In the genomic region with DNA sequence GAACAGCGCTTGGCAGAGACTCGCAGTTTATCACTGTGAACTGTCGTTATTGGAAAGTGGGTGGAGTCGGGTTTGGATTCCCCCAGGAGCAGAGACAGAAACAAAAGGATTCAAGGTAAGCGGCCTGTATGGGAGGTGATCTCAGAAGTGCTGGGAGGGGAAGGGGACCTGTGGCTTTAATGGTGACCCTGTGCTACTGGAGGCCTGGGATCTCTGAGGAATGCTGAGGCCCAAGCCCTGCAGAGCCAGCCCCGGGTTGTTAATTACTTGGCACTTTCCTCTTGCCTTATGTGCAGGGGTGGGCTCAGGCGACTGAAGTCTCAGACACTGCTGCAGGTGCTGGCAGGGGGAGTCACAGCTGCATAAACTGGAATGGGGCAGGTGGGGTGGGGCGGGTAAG, we compare ENCODE assay signal across 13 cellular contexts.
"Had no signal": no experiment of that assay in that cellular context is flagged by ENCODE, and none has a peak within 500 bp of the region (broad histone marks: within the 10 kb centered on the region; RNA-seq: fewer than 3 reads in every experiment).

No MANE protein-coding gene starts in this region.

- DNase-seq: activated CD8-positive, alpha-beta memory T cell treated with anti-CD3 and anti-CD28 coated beads for 24 hours; activated naive CD4-positive, alpha-beta T cell; amniotic stem cell; left ventricle myocardium inferior; naive thymus-derived CD8-positive, alpha-beta T cell; sigmoid colon; T-helper 9 cell; tibial artery; uterus had no signal

- H3K9me3 Mint-ChIP-seq: memory B cell; naive thymus-derived CD8-positive, alpha-beta T cell had no signal

- H3K9me3 ChIP-seq: left ventricle myocardium inferior, neutrophil, sigmoid colon, spleen, tibial artery, uterus had no signal

- ATAC-seq: naive thymus-derived CD8-positive, alpha-beta T cell had no signal

- H3K36me3 ChIP-seq: left ventricle myocardium inferior, neutrophil, sigmoid colon, tibial artery, uterus had no signal

- H3K27ac ChIP-seq: left ventricle myocardium inferior, neutrophil, parathyroid adenoma, sigmoid colon, spleen, tibial artery, uterus had no signal

- H3K4me1 ChIP-seq: left ventricle myocardium inferior, parathyroid adenoma, tibial artery, uterus had no signal

- H3K27ac Mint-ChIP-seq: memory B cell; naive thymus-derived CD8-positive, alpha-beta T cell had no signal

- H3K9ac ChIP-seq: parathyroid adenoma had no signal

- H3K4me3 ChIP-seq: left ventricle myocardium inferior, sigmoid colon, spleen, tibial artery, uterus had no signal

- H3K4me3 Mint-ChIP-seq: memory B cell; naive thymus-derived CD8-positive, alpha-beta T cell had no signal

- H3K27me3 Mint-ChIP-seq: memory B cell; naive thymus-derived CD8-positive, alpha-beta T cell had no signal
